ENCODE assay signal across 8 cellular contexts in genomic region chr22:38505595-38506117, GRCh38. TPM values are rescaled to one million over a fixed set of nuclear protein-coding genes. Genes with fewer than 3 reads are reported as not detected.
DNase-seq lines count a peak whose midpoint lies in the region; ATAC-seq and TF ChIP-seq lines count a peak whose summit lies in the region.

No MANE protein-coding gene starts in this region.

- H3K27me3 ChIP-seq in GM23248 (replicated peaks; ENCODE audit: insufficient read depth) (no peaks in the 10 kb centered on the region), Loucy (ENCODE audit: insufficient read depth, low read length, poor library complexity, severe bottlenecking) (no peaks in the 10 kb centered on the region)

- in situ Hi-C loops in GM23248 (cut with MboI): no loop called here

- H3K4me1 ChIP-seq in GM23248 (ENCODE audit: insufficient read depth) (peaks cover 35% of the 10 kb centered on the region), Loucy (ENCODE audit: insufficient read depth, low read length, poor library complexity, severe bottlenecking) (peaks cover 46% of the 10 kb centered on the region), mucosa of descending colon (ENCODE audit: low read depth) (peaks cover 28% of the 10 kb centered on the region)

- H3K36me3 Mint-ChIP-seq in activated CD8-positive, alpha-beta T cell treated with anti-CD3 and anti-CD28 coated beads, Interleukin-2, amount 10 ng/mL, durations not matched to agents 7 days and 5 days (ENCODE audit: low read depth): peaks cover 52% of the 10 kb centered on the region

- POLR2A ChIA-PET in activated CD8-positive, alpha-beta T cell treated with anti-CD3 and anti-CD28 coated beads, Interleukin-2, amount 10 ng/mL, durations not matched to agents 7 days and 5 days (lab: Charles Lee): no interaction called here

- H3K4me2 ChIP-seq in GM23248 (ENCODE audit: unreplicated experiment): peak overlapping the region; percentile 100
- peak overlapping the region; percentile 99 for H3K4me2 ChIP-seq in Loucy (ENCODE audit: low read depth, low read length, poor library complexity, severe bottlenecking)

- intact Hi-C loops in mucosa of descending colon (cut with DNase I, micrococcal nuclease): no loop called here

- no peaks in the 10 kb centered on the region for H3K9me3 ChIP-seq in GM23248 (ENCODE audit: low read depth)
- no peaks in the 10 kb centered on the region for H3K9me3 ChIP-seq in Loucy (ENCODE audit: insufficient read depth, low read depth, low read length)
- H3K9me3 ChIP-seq in mucosa of descending colon: no peaks in the 10 kb centered on the region

- peaks cover 25% of the 10 kb centered on the region for H3K36me3 ChIP-seq in GM23248 (ENCODE audit: low read depth)
- H3K36me3 ChIP-seq in Loucy (ENCODE audit: insufficient read depth, low read length): peaks cover 8% of the 10 kb centered on the region; the same call in 1 of the 2 replicates
- H3K36me3 ChIP-seq in mucosa of descending colon (ENCODE audit: low read depth): peaks cover 4% of the 10 kb centered on the region

- CTCF ChIA-PET in activated CD8-positive, alpha-beta T cell treated with anti-CD3 and anti-CD28 coated beads, Interleukin-2, amount 10 ng/mL, durations not matched to agents 7 days and 5 days (lab: Charles Lee): no interaction called here

- DNase-seq in GM10266 (ENCODE audit: extremely low spot score): peak; percentile 66
- DNase-seq in GM23248: peak; percentile 88
- peak; percentile 69 for DNase-seq in activated CD8-positive, alpha-beta T cell treated with anti-CD3 and anti-CD28 coated beads, Interleukin-2, amount 10 ng/mL, durations not matched to agents 7 days and 5 days
- peak; percentile 57 for DNase-seq in epithelial cell of esophagus (ENCODE audit: low read depth)
- DNase-seq in mucosa of descending colon: peak; percentile 80 to 83 (median 82)
- peak; percentile 33 to 36 for DNase-seq in stimulated activated CD8-positive, alpha-beta memory T cell treated with anti-CD3 and anti-CD28 coated beads, Interleukin-4, amount 100 ng/mL, for 4 hours (ENCODE audit: low read depth in 2 of 2, low spot score in 1 of 2)
- DNase-seq in kidney glomerular epithelial cell (lab: John Stamatoyannopoulos, UW): no peak

- H3K79me2 ChIP-seq in GM23248 (ENCODE audit: insufficient read depth) (peaks cover 54% of the 10 kb centered on the region), Loucy (ENCODE audit: insufficient read depth, low read length) (peaks cover 59% of the 10 kb centered on the region)

- 0 to 2% methylated on average over 39 of the region's 63 CpGs for WGBS in GM23248 (ENCODE audit: low coverage in 1 of 2, low lambda C conversion rate in 2 of 2, missing lambda C conversion rate in 2 of 2), 2 experiments

- peaks cover 37% of the 10 kb centered on the region for H4K20me1 ChIP-seq in GM23248 (ENCODE audit: insufficient read depth)
- H4K20me1 ChIP-seq in Loucy (ENCODE audit: insufficient read depth, low read length, poor library complexity, severe bottlenecking): peaks cover 48% of the 10 kb centered on the region

- no peaks in the 10 kb centered on the region for H3K9me3 Mint-ChIP-seq in activated CD8-positive, alpha-beta T cell treated with anti-CD3 and anti-CD28 coated beads, Interleukin-2, amount 10 ng/mL, durations not matched to agents 7 days and 5 days (ENCODE audit: insufficient read depth)

- H3K4me3 ChIP-seq in GM23248 (peak overlapping the region; percentile 92), Loucy (ENCODE audit: low read length, poor library complexity, severe bottlenecking) (peak overlapping the region; percentile 91), epithelial cell of esophagus (ENCODE audit: low read length) (peak overlapping the region; percentile 83), mucosa of descending colon (peak overlapping the region; percentile 86)

- H3K27me3 Mint-ChIP-seq in activated CD8-positive, alpha-beta T cell treated with anti-CD3 and anti-CD28 coated beads, Interleukin-2, amount 10 ng/mL, durations not matched to agents 7 days and 5 days (ENCODE audit: low read depth): no peaks in the 10 kb centered on the region

- H3K9me2 ChIP-seq in GM23248 (ENCODE audit: insufficient read depth): no peaks in the 10 kb centered on the region
- no peaks in the 10 kb centered on the region for H3K9me2 ChIP-seq in Loucy (replicated peaks; ENCODE audit: low read depth, low read length)

- H3F3A ChIP-seq in GM23248 (ENCODE audit: insufficient read depth) (peaks cover 35% of the 10 kb centered on the region), Loucy (ENCODE audit: low read depth) (no peaks in the 10 kb centered on the region)

- peaks cover 49% of the 10 kb centered on the region for H3K4me1 Mint-ChIP-seq in activated CD8-positive, alpha-beta T cell treated with anti-CD3 and anti-CD28 coated beads, Interleukin-2, amount 10 ng/mL, durations not matched to agents 7 days and 5 days (ENCODE audit: low read depth)

- peak overlapping the region; percentile 99 for H3K27ac ChIP-seq in GM23248

- peak overlapping the region; percentile 99 for H3K4me3 Mint-ChIP-seq in activated CD8-positive, alpha-beta T cell treated with anti-CD3 and anti-CD28 coated beads, Interleukin-2, amount 10 ng/mL, durations not matched to agents 7 days and 5 days

- H3K9ac ChIP-seq in GM23248 (peak overlapping the region; percentile 99), Loucy (ENCODE audit: low read depth, low read length, poor library complexity, severe bottlenecking) (peak overlapping the region; percentile 91)

- ATAC-seq in activated CD8-positive, alpha-beta T cell treated with anti-CD3 and anti-CD28 coated beads, Interleukin-2, amount 10 ng/mL, durations not matched to agents 7 days and 5 days: peak; percentile 43
- ATAC-seq in mucosa of descending colon: peak; percentile 70

- peak overlapping the region; percentile 100 for H3K27ac Mint-ChIP-seq in activated CD8-positive, alpha-beta T cell treated with anti-CD3 and anti-CD28 coated beads, Interleukin-2, amount 10 ng/mL, durations not matched to agents 7 days and 5 days

- H2AFZ ChIP-seq in GM23248: 0 out of 2 replicates have a peak overlapping the region, but pooled peaks have one; percentile 14
- peak overlapping the region; percentile 74 for H2AFZ ChIP-seq in Loucy (ENCODE audit: low read length)

- TF ChIP-seq CTCF in GM10266 (IDR thresholded peaks at IDR 0.05; ENCODE audit: control insufficient read depth, insufficient read depth, low read depth, missing control alignments) (no peak), Loucy (conservative IDR thresholded peaks at IDR 0.05; ENCODE audit: low read length) (no peak), epithelial cell of esophagus (IDR thresholded peaks at IDR 0.05; ENCODE audit: insufficient read depth, low read depth, low read length, missing control alignments) (no peak), mucosa of descending colon (IDR thresholded peaks at IDR 0.05) (no peak)

RNA-seq across cellular contexts. Expression of gene DDX17, which starts 0.5 kb away (rescaled TPM):
- 312 and 370 TPM in 2 replicates for total RNA-seq in GM23248 (2014; rRNA removed; shearing (Covaris generic))
- 28.5 and 30.1 TPM in 2 replicates for polyA plus RNA-seq in GM23248 (2016; fragmentation: Nextera tagmentation; extraction: Ambion mirVana)
- total RNA-seq in activated CD8-positive, alpha-beta T cell treated with anti-CD3 and anti-CD28 coated beads, Interleukin-2, amount 10 ng/mL, durations not matched to agents 7 days and 5 days: 100 to 1,000 TPM; 443 to 445 TPM
- 100 to 1,000 TPM; 279 to 464 (median 363) TPM for total RNA-seq in mucosa of descending colon

RNA-seq across cellular contexts. Expression of gene KDELR3, which starts 37.8 kb away (rescaled TPM):
- total RNA-seq in GM23248 (2014; rRNA removed; shearing (Covaris generic)): 191 and 197 TPM in 2 replicates
- 326 and 335 TPM in 2 replicates for polyA plus RNA-seq in GM23248 (2016; fragmentation: Nextera tagmentation; extraction: Ambion mirVana)
- total RNA-seq in activated CD8-positive, alpha-beta T cell treated with anti-CD3 and anti-CD28 coated beads, Interleukin-2, amount 10 ng/mL, durations not matched to agents 7 days and 5 days: 1 to 10 TPM in 1 of 2 experiments, under 1 TPM in 1; 0.99 to 1.0 TPM
- 10 to 100 TPM in 2 of 3 donors, 1 to 10 TPM in 1; 4.2 to 14.4 (median 11.3) TPM for total RNA-seq in mucosa of descending colon

RNA-seq across cellular contexts. Expression of gene KCNJ4, which starts 50.7 kb away (rescaled TPM):
- not detected in 2 replicates for total RNA-seq in GM23248 (2014; rRNA removed; shearing (Covaris generic))
- not detected in 2 replicates for polyA plus RNA-seq in GM23248 (2016; fragmentation: Nextera tagmentation; extraction: Ambion mirVana)
- total RNA-seq in activated CD8-positive, alpha-beta T cell treated with anti-CD3 and anti-CD28 coated beads, Interleukin-2, amount 10 ng/mL, durations not matched to agents 7 days and 5 days: not detected
- not detected for total RNA-seq in mucosa of descending colon

Comparison
In these comparisons a context has a peak if more than half of its experiments do, and no peak if none do; other contexts are left out.
1. RNA of gene KDELR3, which starts 37.8 kb away (total RNA-seq): 191 to 197 TPM in GM23248; 4.2 to 14.4 TPM in mucosa of descending colon and 0.99 to 1.0 TPM in activated CD8-positive, alpha-beta T cell treated with anti-CD3 and anti-CD28 coated beads, Interleukin-2, amount 10 ng/mL, durations not matched to agents 7 days and 5 days; every median in the first group is over 10 times any median in the second.
2. Peak in every context shown above with its lines, with median percentiles within 50 percentile points of each other: H3K4me3 ChIP-seq.